Comparison of ENCODE assay signal across 26 cellular contexts in the genomic region with DNA sequence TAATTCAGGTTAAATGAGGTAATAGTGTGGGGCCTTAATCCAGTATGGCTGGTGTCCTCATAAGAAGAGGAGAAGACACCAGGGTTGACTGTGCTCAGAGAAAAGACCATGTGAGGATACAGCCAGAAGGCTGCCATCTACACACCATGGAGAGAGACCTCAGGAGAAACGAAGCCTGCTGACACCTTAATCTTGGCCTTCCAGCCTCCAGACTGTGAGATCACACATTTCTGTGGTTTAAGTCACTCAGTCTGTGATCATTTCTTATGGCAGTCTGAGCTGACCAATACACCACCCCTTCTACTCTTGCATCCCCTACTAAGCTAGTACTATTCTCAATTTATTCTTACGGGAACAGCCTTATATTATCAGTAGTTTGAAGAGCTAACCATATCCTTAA.
"Had no signal": no experiment of that assay in that cellular context is flagged by ENCODE, and none has a peak within 500 bp of the region (broad histone marks: within the 10 kb centered on the region; RNA-seq: fewer than 3 reads in every experiment).

No MANE protein-coding gene starts in this region.

- H3K36me3 ChIP-seq: stomach, suprapubic skin, thyroid gland, tibial nerve, transverse colon, upper lobe of left lung, upper lobe of right lung, uterus, vagina had no signal

- H3K4me1 ChIP-seq: stomach, suprapubic skin, testis, thyroid gland, tibial artery, tibial nerve, transverse colon, upper lobe of left lung, upper lobe of right lung, uterus, vagina had no signal

- H3K4me3 ChIP-seq: stomach, suprapubic skin, testis, thoracic aorta, thyroid gland, tibial artery, tibial nerve, transverse colon, upper lobe of left lung, upper lobe of right lung, uterus, vagina had no signal

- H3K27me3 ChIP-seq: stomach, suprapubic skin, testis, thyroid gland, tibial artery, tibial nerve, transverse colon, upper lobe of left lung, upper lobe of right lung, uterus, vagina had no signal

- H3K27ac ChIP-seq: stomach, suprapubic skin, testis, thoracic aorta, thyroid gland, tibial artery, tibial nerve, transverse colon, upper lobe of left lung, upper lobe of right lung, uterus, vagina had no signal

- H3K9me3 ChIP-seq: testis, thyroid gland, transverse colon, upper lobe of right lung, uterus had no signal

- DNase-seq: stimulated activated CD4-positive, alpha-beta T cell treated with anti-CD3 and anti-CD28 coated beads, Interleukin-2, amount 100 ng/mL, for 48 hours; stimulated activated CD4-positive, alpha-beta T cell treated with anti-CD3 and anti-CD28 coated beads, Interleukin-4, amount 100 ng/mL, for 1 hour; stimulated activated CD4-positive, alpha-beta T cell treated with anti-CD3 and anti-CD28 coated beads, Interleukin-4, amount 100 ng/mL, for 24 hours; stimulated activated CD4-positive, alpha-beta T cell treated with anti-CD3 and anti-CD28 coated beads, Interleukin-4, amount 100 ng/mL, for 4 hours; stimulated activated CD8-positive, alpha-beta memory T cell treated with anti-CD3 and anti-CD28 coated beads, Interleukin-4, amount 100 ng/mL, for 48 hours; stimulated activated naive B cell treated with anti-CD40 and anti-IgM and Interleukin-4, amounts not matched to agents 10 μg/mL and 1 μg/mL and 100 μg/mL, for 72 hours; stimulated activated naive CD4-positive, alpha-beta T cell; stimulated activated naive CD4-positive, alpha-beta T cell treated with Interleukin-2 at 50 U/mL for 16 hours; stimulated activated naive CD8-positive, alpha-beta T cell treated with anti-CD3 and anti-CD28 coated beads, Interleukin-15, amount 100 ng/mL, for 72 hours; stimulated activated naive CD8-positive, alpha-beta T cell treated with anti-CD3 and anti-CD28 coated beads, Interleukin-15, Interleukin-2, amounts not matched to agents 100 U/mL and 50 U/mL, for 24 hours; stomach; substantia nigra; testis; thyroid gland; tibial artery; transverse colon; trophoblast cell; upper lobe of left lung; upper lobe of right lung; uterus had no signal

- ATAC-seq: stimulated activated effector memory CD8-positive, alpha-beta T cell treated with anti-CD3 and anti-CD28 coated beads, Interleukin-12 subunit alpha, Interleukin-12 subunit beta, amount 100 ng/mL, for 72 hours; stimulated activated memory B cell treated with anti-CD40 and anti-IgM and Interleukin-4, amounts not matched to agents 10 μg/mL and 1 μg/mL and 100 μg/mL, for 72 hours; stimulated activated naive B cell treated with anti-CD40 and anti-IgM and Interleukin-4, amounts not matched to agents 10 μg/mL and 1 μg/mL and 100 μg/mL, for 72 hours; stimulated activated naive CD8-positive, alpha-beta T cell treated with anti-CD3 and anti-CD28 coated beads, Interleukin-15, amount 100 ng/mL, for 72 hours; stimulated activated naive CD8-positive, alpha-beta T cell treated with anti-CD3 and anti-CD28 coated beads, Interleukin-15, Interleukin-2, amounts not matched to agents 100 U/mL and 50 U/mL, for 24 hours; upper lobe of right lung had no signal
